ENCODE assay signal across 1 cellular context in genomic region chr14:70303528-70304293, GRCh38.
A peak's percentile ranks its signal among the peaks of the same experiment; 100 is the strongest.
TF ChIP-seq lines count a peak whose summit lies in the region.

No MANE protein-coding gene starts in this region.

TF ChIP-seq in K562, 482 proteins besides CTCF, POLR2A, EP300 and RAD21 (continued from another document):
- no peak for TF ChIP-seq ZHX1 (conservative IDR thresholded peaks at IDR 0.05; ENCODE audit: low read length)
- TF ChIP-seq C11orf30 (IDR thresholded peaks at IDR 0.05; ENCODE audit: low read depth), result peak; percentile 33; the same call in 1 of the 2 replicates
- no peak for TF ChIP-seq ZNF561 (CRISPR knock-in tag; conservative IDR thresholded peaks at IDR 0.05)
- peak; percentile 62 for TF ChIP-seq ZNF316 (IDR thresholded peaks at IDR 0.05)
- no peak for TF ChIP-seq MED1 (CRISPR knock-in tag; IDR thresholded peaks at IDR 0.05; ENCODE audit: borderline replicate concordance)
- no peak for TF ChIP-seq RNF219 (CRISPR knock-in tag; IDR thresholded peaks at IDR 0.05)
- no peak for TF ChIP-seq KDM5B (IDR thresholded peaks at IDR 0.05; ENCODE audit: insufficient replicate concordance, low read depth, low read length)
